Comparison of ENCODE assay signal across 1 cellular context in genomic region chr7:114481995-114482394, GRCh38.
TF ChIP-seq lines count a peak whose summit lies in the region.

No MANE protein-coding gene starts in this region.

TF ChIP-seq in HEK293, 187 proteins besides CTCF, POLR2A, EP300 and RAD21 (continued from another document and continues in another):
- no peak for TF ChIP-seq KLF8 (tag by site-specific recombination; IDR thresholded peaks at IDR 0.05)
- 0 out of 2 replicates have a peak, but pooled peaks have one; percentile 35 for TF ChIP-seq MZF1 (tag by site-specific recombination; IDR thresholded peaks at IDR 0.05; ENCODE audit: borderline replicate concordance)
- no peak for TF ChIP-seq ZNF335 (tag by site-specific recombination; conservative IDR thresholded peaks at IDR 0.05)
- TF ChIP-seq ZNF324 (tag by site-specific recombination; IDR thresholded peaks at IDR 0.05), result no peak
- TF ChIP-seq ZNF692 (tag by site-specific recombination; IDR thresholded peaks at IDR 0.05), result no peak
- no peak for TF ChIP-seq ZNF639 (tag by site-specific recombination; IDR thresholded peaks at IDR 0.05)
- no peak for TF ChIP-seq WT1 (tag by site-specific recombination; IDR thresholded peaks at IDR 0.05)
- 0 out of 2 replicates have a peak, but pooled peaks have one; percentile 14 for TF ChIP-seq IKZF3 (tag by site-specific recombination; IDR thresholded peaks at IDR 0.05)
- no peak for TF ChIP-seq AEBP2 (tag by site-specific recombination; IDR thresholded peaks at IDR 0.05; ENCODE audit: borderline replicate concordance)
- TF ChIP-seq ZNF76 (tag by site-specific recombination; IDR thresholded peaks at IDR 0.05; ENCODE audit: borderline replicate concordance, low read depth), result no peak
- no peak for TF ChIP-seq GLIS1 (tag by site-specific recombination; IDR thresholded peaks at IDR 0.05)
- TF ChIP-seq ZNF148 (tag by site-specific recombination; IDR thresholded peaks at IDR 0.05; ENCODE audit: borderline replicate concordance), result no peak
- peak; percentile 100 for TF ChIP-seq ZNF660 (tag by site-specific recombination; IDR thresholded peaks at IDR 0.05)
- no peak for TF ChIP-seq ZNF404 (tag by site-specific recombination; IDR thresholded peaks at IDR 0.05)
- TF ChIP-seq SP3 (tag by site-specific recombination; IDR thresholded peaks at IDR 0.05), result no peak
- no peak for TF ChIP-seq YY2 (tag by site-specific recombination; IDR thresholded peaks at IDR 0.05)
- TF ChIP-seq BCL11B (tag by site-specific recombination; IDR thresholded peaks at IDR 0.05; ENCODE audit: low read depth), result no peak
- no peak for TF ChIP-seq ZNF292 (tag by site-specific recombination; IDR thresholded peaks at IDR 0.05; ENCODE audit: borderline replicate concordance, low read depth)
- peak; percentile 33; the same call in 1 of the 2 replicates for TF ChIP-seq ZNF366 (tag by site-specific recombination; conservative IDR thresholded peaks at IDR 0.05)
- TF ChIP-seq ZNF202 (tag by site-specific recombination; IDR thresholded peaks at IDR 0.05; ENCODE audit: borderline replicate concordance), result no peak
- no peak for TF ChIP-seq ZFP3 (tag by site-specific recombination; IDR thresholded peaks at IDR 0.05; ENCODE audit: low read depth)
- TF ChIP-seq ZBTB11 (tag by site-specific recombination; conservative IDR thresholded peaks at IDR 0.05; ENCODE audit: low read depth), result no peak
- TF ChIP-seq ZNF645 (tag by site-specific recombination; IDR thresholded peaks at IDR 0.05), result no peak
- no peak for TF ChIP-seq HOXD13 (CRISPR knock-in tag; IDR thresholded peaks at IDR 0.05; ENCODE audit: borderline replicate concordance)
- no peak for TF ChIP-seq ZNF596 (tag by site-specific recombination; IDR thresholded peaks at IDR 0.05)
- no peak for TF ChIP-seq SP7 (tag by site-specific recombination; IDR thresholded peaks at IDR 0.05)
- no peak for TF ChIP-seq ZNF248 (tag by site-specific recombination; IDR thresholded peaks at IDR 0.05)
- TF ChIP-seq ZNF792 (tag by site-specific recombination; IDR thresholded peaks at IDR 0.05), result no peak
- no peak for TF ChIP-seq KLF9 (tag by site-specific recombination; IDR thresholded peaks at IDR 0.05; ENCODE audit: low read depth)
- TF ChIP-seq ZNF843 (tag by site-specific recombination; IDR thresholded peaks at IDR 0.05), result peak; percentile 19; the same call in 1 of the 2 replicates
- TF ChIP-seq FEZF1 (tag by site-specific recombination; IDR thresholded peaks at IDR 0.05), result peak; percentile 34; the same call in 1 of the 2 replicates
- TF ChIP-seq ZNF184 (tag by site-specific recombination; IDR thresholded peaks at IDR 0.05), result no peak
- no peak for TF ChIP-seq ZNF610 (tag by site-specific recombination; IDR thresholded peaks at IDR 0.05; ENCODE audit: borderline replicate concordance)
- TF ChIP-seq ZNF701 (tag by site-specific recombination; IDR thresholded peaks at IDR 0.05), result no peak
- no peak for TF ChIP-seq ZBTB1 (tag by site-specific recombination; IDR thresholded peaks at IDR 0.05)
- TF ChIP-seq PRDM1 (tag by site-specific recombination; IDR thresholded peaks at IDR 0.05), result no peak
- TF ChIP-seq ZNF362 (tag by site-specific recombination; IDR thresholded peaks at IDR 0.05), result no peak
- TF ChIP-seq ZNF341 (tag by site-specific recombination; IDR thresholded peaks at IDR 0.05; ENCODE audit: low read depth), result no peak
- TF ChIP-seq ZNF266 (tag by site-specific recombination; IDR thresholded peaks at IDR 0.05; ENCODE audit: low read depth), result no peak
- TF ChIP-seq ZNF776 (tag by site-specific recombination; IDR thresholded peaks at IDR 0.05; ENCODE audit: borderline replicate concordance), result no peak
- no peak for TF ChIP-seq ZNF514 (tag by site-specific recombination; IDR thresholded peaks at IDR 0.05)
- no peak for TF ChIP-seq ZNF16 (tag by site-specific recombination; IDR thresholded peaks at IDR 0.05; ENCODE audit: low read depth)
- no peak for TF ChIP-seq ZNF670 (tag by site-specific recombination; IDR thresholded peaks at IDR 0.05; ENCODE audit: low read depth)
- TF ChIP-seq ZSCAN5A (tag by site-specific recombination; IDR thresholded peaks at IDR 0.05), result no peak
- TF ChIP-seq ZEB2 (tag by site-specific recombination; IDR thresholded peaks at IDR 0.05), result 0 out of 2 replicates have a peak, but pooled peaks have one; percentile 32
- TF ChIP-seq ZNF530 (tag by site-specific recombination; IDR thresholded peaks at IDR 0.05; ENCODE audit: low read depth), result no peak
- no peak for TF ChIP-seq ZNF140 (tag by site-specific recombination; IDR thresholded peaks at IDR 0.05)
- TF ChIP-seq ZNF580 (tag by site-specific recombination; IDR thresholded peaks at IDR 0.05), result no peak
- no peak for TF ChIP-seq ZNF10 (tag by site-specific recombination; IDR thresholded peaks at IDR 0.05)
- peak; percentile 64 for TF ChIP-seq PRDM6 (tag by site-specific recombination; IDR thresholded peaks at IDR 0.05)
